In genomic region chr3:170499562-170500156, GRCh38 we compare ENCODE assay signal across 9 cellular contexts.
DNase-seq lines count a peak whose midpoint lies in the region; ATAC-seq and TF ChIP-seq lines count a peak whose summit lies in the region.
"Had no signal": no experiment of that assay in that cellular context is flagged by ENCODE, and none has a peak within 500 bp of the region (broad histone marks: within the 10 kb centered on the region; RNA-seq: fewer than 3 reads in every experiment).

No MANE protein-coding gene starts in this region.

- no peak overlapping the region for H3K4me3 Mint-ChIP-seq in glutamatergic neuron (ENCODE audit: unreplicated experiment)
- H3K4me3 Mint-ChIP-seq: CD4-positive, CD25-positive, alpha-beta regulatory T cell had no signal

- no peaks in the 10 kb centered on the region for H3K9me3 Mint-ChIP-seq in glutamatergic neuron (ENCODE audit: unreplicated experiment)
- H3K9me3 Mint-ChIP-seq: CD4-positive, CD25-positive, alpha-beta regulatory T cell had no signal

- DNase-seq in NCI-H2107 treated with DMSO at 0.1 percent for 48 hours (lab: John Stamatoyannopoulos, UW; ENCODE audit: unreplicated experiment) (peak; percentile 39), NCI-H2107 (lab: John Stamatoyannopoulos, UW) (no peak), SW480 (ENCODE audit: low spot score) (peak; percentile 62), glutamatergic neuron (no peak), occipital lobe (lab: John Stamatoyannopoulos, UW) (no peak)

- ATAC-seq in HG02678 (IDR thresholded peaks at IDR 0.05; ENCODE audit: unreplicated experiment) (peak; percentile 47), GM19455 (IDR thresholded peaks at IDR 0.05; ENCODE audit: unreplicated experiment) (no peak)

- no peaks in the 10 kb centered on the region for H3K4me1 Mint-ChIP-seq in glutamatergic neuron (ENCODE audit: low read depth, unreplicated experiment)
- H3K4me1 Mint-ChIP-seq: CD4-positive, CD25-positive, alpha-beta regulatory T cell had no signal

- peaks cover 7% of the 10 kb centered on the region for H3K36me3 Mint-ChIP-seq in glutamatergic neuron (ENCODE audit: unreplicated experiment)
- H3K36me3 Mint-ChIP-seq: CD4-positive, CD25-positive, alpha-beta regulatory T cell had no signal

- H3K27ac ChIP-seq in temporal lobe (ENCODE audit: low read depth, low read length): peak overlapping the region; percentile 68

- no peak overlapping the region for H3K27ac Mint-ChIP-seq in glutamatergic neuron (ENCODE audit: unreplicated experiment)
- H3K27ac Mint-ChIP-seq: CD4-positive, CD25-positive, alpha-beta regulatory T cell had no signal

- TF ChIP-seq CTCF in glutamatergic neuron (IDR thresholded peaks at IDR 0.05; ENCODE audit: partially characterized antibody, unreplicated experiment): peak; percentile 36

- no peaks in the 10 kb centered on the region for H3K27me3 Mint-ChIP-seq in glutamatergic neuron (ENCODE audit: unreplicated experiment)

Comparison
In these comparisons a context has a peak if more than half of its experiments do, and no peak if none do; other contexts are left out.
1. DNase-seq: peak in NCI-H2107 treated with DMSO at 0.1 percent for 48 hours (single experiment) and SW480 (single experiment); none in NCI-H2107 (single experiment), glutamatergic neuron (single experiment) and occipital lobe (single experiment).